Comparison of ENCODE assay signal across 8 cellular contexts in the genomic region with DNA sequence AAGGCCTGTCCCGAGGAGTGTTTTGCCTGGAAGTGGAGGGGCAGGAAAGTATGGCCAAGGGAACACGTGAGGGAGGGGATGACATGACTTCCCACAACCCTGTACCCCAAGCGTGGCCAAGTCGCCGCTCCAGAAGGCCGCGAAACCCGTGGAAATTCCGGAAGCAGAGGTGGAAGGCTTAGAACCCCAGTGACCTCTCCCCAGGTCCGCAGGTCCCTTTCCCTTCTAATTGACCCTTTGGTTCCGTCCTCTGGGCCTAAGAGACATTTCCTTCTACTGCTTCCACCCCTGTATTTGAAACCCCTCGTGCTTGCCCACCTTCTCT. TPM values are rescaled to one million over a fixed set of nuclear protein-coding genes. Genes with fewer than 3 reads are reported as not detected.
DNase-seq lines count a peak whose midpoint lies in the region; ATAC-seq and TF ChIP-seq lines count a peak whose summit lies in the region.

No MANE protein-coding gene starts in this region.

- H3K9ac ChIP-seq in GM23248, result peak overlapping the region; percentile 91

- H3F3A ChIP-seq in GM23248 (ENCODE audit: insufficient read depth), result peaks cover 24% of the 10 kb centered on the region

- TF ChIP-seq CTCF in WTC11 (IDR thresholded peaks at IDR 0.05), result no peak
- TF ChIP-seq CTCF in gastroesophageal sphincter (IDR thresholded peaks at IDR 0.05), result no peak

- peaks cover 5% of the 10 kb centered on the region; the same call in 1 of the 2 replicates for H3K27me3 Mint-ChIP-seq in WTC11 (ENCODE audit: low read depth)

- POLR2A ChIA-PET in WTC11 (lab: Charles Lee), result interaction anchor here (0.6 kb wide), 1 partner anchor 17 kb away, joined by 3 read pairs; no protein-coding TSS in a partner anchor

- H3K9me3 ChIP-seq in GM23248 (ENCODE audit: low read depth) (no peaks in the 10 kb centered on the region), gastroesophageal sphincter (peaks cover 0 to 3% (median 0%) of the 10 kb centered on the region in 3 donors)

- peak overlapping the region; percentile 81 for H3K4me3 ChIP-seq in GM23248
- H3K4me3 ChIP-seq in gastroesophageal sphincter, result peak overlapping the region; percentile 67 to 76
- peak overlapping the region; percentile 97 for H3K4me3 ChIP-seq in skeletal muscle cell (ENCODE audit: low read depth, low read length)

- H3K4me3 Mint-ChIP-seq in WTC11, result peak overlapping the region; percentile 44

- no peak for TF ChIP-seq EP300 in gastroesophageal sphincter (IDR thresholded peaks at IDR 0.05)

- DNase-seq in GM23248, result no peak
- DNase-seq in WTC11 (ENCODE audit: low spot score), result no peak
- no peak for DNase-seq in skeletal muscle cell (ENCODE audit: low read depth)
- no peak for DNase-seq in NK-92 treated with Interleukin-12 subunit alpha and Interleukin-12 subunit beta, amount 100 ng/mL, for 24 hours (lab: John Stamatoyannopoulos, UW)
- no peak for DNase-seq in mesenteric fat pad (ENCODE audit: low spot score)
- no peak for DNase-seq in DMS 273 treated with DMSO at 0.1 percent for 48 hours (lab: John Stamatoyannopoulos, UW)
- no peak for DNase-seq in NCI-H82 (lab: John Stamatoyannopoulos, UW)

- CTCF ChIA-PET in WTC11 (lab: Charles Lee), result interaction anchor here (0.5 to 1.9 kb wide), 9 partner anchors 10 to 507 kb away, joined by 3 to 6 read pairs (median 3); a partner anchor contains a TSS

- H3K27me3 ChIP-seq in GM23248 (replicated peaks; ENCODE audit: insufficient read depth), result no peaks in the 10 kb centered on the region
- H3K27me3 ChIP-seq in gastroesophageal sphincter, result no peaks in the 10 kb centered on the region

- in situ Hi-C loops in GM23248 (cut with MboI), result no loop called here

- peaks cover 10% of the 10 kb centered on the region for H3K4me1 Mint-ChIP-seq in WTC11

- TF ChIP-seq POLR2A in gastroesophageal sphincter (IDR thresholded peaks at IDR 0.05), result no peak

- H3K27ac ChIP-seq in GM23248, result peak overlapping the region; percentile 78
- peak overlapping the region; percentile 65 to 98 (median 93) for H3K27ac ChIP-seq in gastroesophageal sphincter

- WGBS in GM23248 (ENCODE audit: low coverage in 1 of 2, low lambda C conversion rate in 2 of 2, missing lambda C conversion rate in 2 of 2), 2 experiments, result 61 to 76% methylated on average over 12 of the region's 12 CpGs
- WGBS in gastroesophageal sphincter (ENCODE audit: low coverage in 1 of 2), 2 donors, result 67% methylated on average over 9 of the region's 12 CpGs; no CpG with 5 or more reads in 1 of the 2 donors

- H3K4me1 ChIP-seq in GM23248 (ENCODE audit: insufficient read depth), result peaks cover 18% of the 10 kb centered on the region; the same call in 1 of the 2 replicates
- H3K4me1 ChIP-seq in gastroesophageal sphincter, result peaks cover 0 to 38% (median 23%) of the 10 kb centered on the region in 3 donors

- H3K9me2 ChIP-seq in GM23248 (ENCODE audit: insufficient read depth), result no peaks in the 10 kb centered on the region

- H3K79me2 ChIP-seq in GM23248 (ENCODE audit: insufficient read depth), result peaks cover 40% of the 10 kb centered on the region

- peaks cover 15% of the 10 kb centered on the region for H3K36me3 Mint-ChIP-seq in WTC11

- no peak; the same call in 1 of the 2 replicates for ATAC-seq in WTC11
- no peak for ATAC-seq in gastroesophageal sphincter

- no peaks in the 10 kb centered on the region for H3K36me3 ChIP-seq in GM23248 (ENCODE audit: low read depth)
- H3K36me3 ChIP-seq in gastroesophageal sphincter, result no peaks in the 10 kb centered on the region

- peak overlapping the region; percentile 79 for H2AFZ ChIP-seq in GM23248

- H3K9me3 Mint-ChIP-seq in WTC11, result peaks cover 24% of the 10 kb centered on the region

- H3K27ac Mint-ChIP-seq in WTC11, result peak overlapping the region; percentile 87

- 0 out of 2 replicates have a peak, but pooled peaks cover 12% of the 10 kb centered on the region for H4K20me1 ChIP-seq in GM23248 (ENCODE audit: insufficient read depth)

- peak overlapping the region; percentile 93 for H3K4me2 ChIP-seq in GM23248 (ENCODE audit: unreplicated experiment)

TF ChIP-seq in WTC11, 78 proteins besides CTCF, POLR2A, EP300 and RAD21:
- TF ChIP-seq NR3C1 (CRISPR knock-in tag; conservative IDR thresholded peaks at IDR 0.05; ENCODE audit: low read depth), result no peak
- TF ChIP-seq, protein P1, sequence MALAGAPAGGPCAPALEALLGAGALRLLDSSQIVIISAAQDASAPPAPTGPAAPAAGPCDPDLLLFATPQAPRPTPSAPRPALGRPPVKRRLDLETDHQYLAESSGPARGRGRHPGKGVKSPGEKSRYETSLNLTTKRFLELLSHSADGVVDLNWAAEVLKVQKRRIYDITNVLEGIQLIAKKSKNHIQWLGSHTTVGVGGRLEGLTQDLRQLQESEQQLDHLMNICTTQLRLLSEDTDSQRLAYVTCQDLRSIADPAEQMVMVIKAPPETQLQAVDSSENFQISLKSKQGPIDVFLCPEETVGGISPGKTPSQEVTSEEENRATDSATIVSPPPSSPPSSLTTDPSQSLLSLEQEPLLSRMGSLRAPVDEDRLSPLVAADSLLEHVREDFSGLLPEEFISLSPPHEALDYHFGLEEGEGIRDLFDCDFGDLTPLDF (CRISPR knock-in tag; IDR thresholded peaks at IDR 0.05), result no peak

RNA-seq across cellular contexts. Expression of a gene that starts 0.5 kb away (rescaled TPM):
- 112 and 121 TPM in 2 replicates for total RNA-seq in GM23248 (2014; rRNA removed; shearing (Covaris generic))
- polyA plus RNA-seq in GM23248 (2016; fragmentation: Nextera tagmentation; extraction: Ambion mirVana), result 60.3 and 60.6 TPM in 2 replicates
- total RNA-seq in WTC11 (2021) (34.2 to 39.6 TPM (median 35.6 TPM) in 3 replicates), gastroesophageal sphincter (10 to 100 TPM; 48.6 to 69.6 (median 60.5) TPM), mesenteric fat pad (49.0 TPM)

RNA-seq across cellular contexts. Expression of a gene that starts 39.8 kb away (rescaled TPM):
- not detected in 2 replicates for total RNA-seq in GM23248 (2014; rRNA removed; shearing (Covaris generic))
- polyA plus RNA-seq in GM23248 (2016; fragmentation: Nextera tagmentation; extraction: Ambion mirVana), result 0.14 TPM in 1 of 2 replicates, not detected in the other
- total RNA-seq in WTC11 (2021) (0.48 to 0.79 TPM (median 0.60 TPM) in 3 replicates), gastroesophageal sphincter (1 to 10 TPM; 2.3 to 8.1 (median 5.2) TPM), mesenteric fat pad (12.4 TPM)

RNA-seq across cellular contexts. Expression of a gene that starts 56.2 kb away (rescaled TPM):
- 15.8 and 21.8 TPM in 2 replicates for total RNA-seq in GM23248 (2014; rRNA removed; shearing (Covaris generic))
- 32.4 and 32.9 TPM in 2 replicates for polyA plus RNA-seq in GM23248 (2016; fragmentation: Nextera tagmentation; extraction: Ambion mirVana)
- total RNA-seq in WTC11 (2021) (21.0 to 29.0 TPM (median 27.5 TPM) in 3 replicates), gastroesophageal sphincter (10 to 100 TPM in 2 of 4 donors, 1 to 10 TPM in 2; 6.9 to 20.5 (median 9.4) TPM), mesenteric fat pad (21.5 TPM)
